20 cellular contexts compared by ENCODE assay signal in the genomic region with DNA sequence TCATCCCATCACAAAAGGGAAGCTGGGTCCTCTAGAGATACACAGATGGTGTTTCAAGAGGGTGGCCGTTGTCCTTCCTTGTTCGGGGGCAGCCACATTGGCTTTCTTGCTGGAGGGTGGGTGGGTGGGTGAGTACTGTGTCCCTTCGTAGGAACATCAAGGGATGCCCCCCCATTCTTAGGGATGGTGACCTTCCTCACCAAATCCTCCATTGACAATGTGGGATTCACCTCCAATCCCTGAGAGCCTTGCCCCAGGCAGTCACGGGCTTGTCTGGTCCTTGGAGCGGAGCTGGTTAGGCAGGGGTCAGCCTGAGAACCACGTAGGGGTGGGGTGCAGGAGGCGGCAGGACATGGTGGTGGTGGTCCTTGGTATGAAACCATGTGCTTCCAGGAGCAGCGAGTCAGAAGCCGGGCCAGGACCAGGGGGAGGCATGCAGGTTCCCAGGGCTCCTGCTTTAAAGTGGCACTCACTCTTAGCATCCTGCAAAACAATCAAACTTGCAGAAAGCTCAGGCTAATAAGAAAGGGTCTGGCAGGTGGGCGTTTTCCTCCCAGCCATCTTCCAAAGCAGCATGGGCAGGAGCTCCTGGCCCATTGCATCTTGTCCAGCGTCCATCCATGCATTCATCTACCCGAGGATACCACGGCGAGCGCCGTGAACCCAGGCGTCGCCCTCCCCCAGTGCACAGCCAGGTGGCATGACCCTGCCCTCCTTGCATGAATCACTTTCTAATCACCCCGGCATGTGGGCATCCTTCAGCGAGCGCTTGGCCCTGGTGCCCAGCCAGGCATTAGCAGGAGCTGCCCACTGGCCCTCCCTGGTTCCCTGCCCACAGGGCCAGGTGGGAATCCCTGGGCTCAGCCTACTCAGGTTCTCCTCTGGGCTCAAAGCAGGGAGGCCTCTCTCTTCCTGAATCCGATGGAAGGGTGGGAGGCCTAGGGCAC.
DNase-seq lines count a peak whose midpoint lies in the region; ATAC-seq, FAIRE-seq and TF ChIP-seq lines count a peak whose summit lies in the region.
"Had no signal": no experiment of that assay in that cellular context is flagged by ENCODE, and none has a peak within 500 bp of the region (broad histone marks: within the 10 kb centered on the region; RNA-seq: fewer than 3 reads in every experiment).

No MANE protein-coding gene starts in this region.

- H3K79me2 ChIP-seq in GM23248 (ENCODE audit: insufficient read depth) = no peaks in the 10 kb centered on the region

- intact Hi-C loops in lower lobe of right lung (cut with DNase I) = no loop called here

- in situ Hi-C loops in GM23248 (cut with MboI) = loop anchor here (25.0 kb wide), 1 partner anchor 99 kb away; no protein-coding TSS in a partner anchor

- TF ChIP-seq CTCF in RWPE2 (IDR thresholded peaks at IDR 0.05; ENCODE audit: poor library complexity, severe bottlenecking) = no peak
- no peak for TF ChIP-seq CTCF in lower lobe of right lung (IDR thresholded peaks at IDR 0.05)

- no peak overlapping the region for H2AFZ ChIP-seq in GM23248

- no peak for FAIRE-seq in frontal cortex (lab: Jason Lieb, UNC)
- FAIRE-seq: A549, GM12891 had no signal

- no peaks in the 10 kb centered on the region for H3F3A ChIP-seq in GM23248 (ENCODE audit: insufficient read depth)

- peak; percentile 41 for DNase-seq in A172 (ENCODE audit: low spot score)
- peak; percentile 34 for DNase-seq in RWPE2 (ENCODE audit: low spot score)
- DNase-seq in lower lobe of right lung = peak; percentile 32
- DNase-seq in superior temporal gyrus (ENCODE audit: extremely low spot score) = no peak
- DNase-seq in frontal cortex (ENCODE audit: low spot score in 2 of 2) = no peak
- DNase-seq in GM23248 = no peak
- DNase-seq: CD8-positive, alpha-beta T cell; DMS153; Kasumi-1; MG63; NCI-H1694 treated with DMSO at 0.1 percent for 48 hours; NCI-H2081 treated with DMSO at 0.1 percent for 48 hours; NCI-H2171 treated with DMSO at 0.1 percent for 48 hours; NCI-H446; NCI-H526 had no signal

- H3K4me1 ChIP-seq in BLaER1 treated with 17β-estradiol and CSF1 and Interleukin-3, amounts not matched to agents 10 nM and 100 nM = peaks cover 37 to 68% (median 61%) of the 10 kb centered on the region in 10 experiments
- no peaks in the 10 kb centered on the region for H3K4me1 ChIP-seq in RWPE2 (ENCODE audit: insufficient read depth, poor library complexity, severe bottlenecking)
- H3K4me1 ChIP-seq in lower lobe of right lung = peaks cover 22% of the 10 kb centered on the region
- H3K4me1 ChIP-seq in GM23248 (ENCODE audit: insufficient read depth) = no peaks in the 10 kb centered on the region

- no peaks in the 10 kb centered on the region for H3K27me3 ChIP-seq in BLaER1 treated with 17β-estradiol and CSF1 and Interleukin-3, amounts not matched to agents 10 nM and 100 nM
- H3K27me3 ChIP-seq in RWPE2 (ENCODE audit: insufficient read depth, poor library complexity, severe bottlenecking) (peaks cover 10% of the 10 kb centered on the region), lower lobe of right lung (ENCODE audit: low read depth) (peaks cover 7% of the 10 kb centered on the region), GM23248 (replicated peaks; ENCODE audit: insufficient read depth) (peaks cover 45% of the 10 kb centered on the region)
- H3K27me3 ChIP-seq: MG63 had no signal

- no peak overlapping the region for H3K9ac ChIP-seq in BLaER1 treated with 17β-estradiol and CSF1 and Interleukin-3, amounts not matched to agents 10 nM and 100 nM
- H3K9ac ChIP-seq in GM23248 = no peak overlapping the region

- no peak overlapping the region for H3K4me3 ChIP-seq in BLaER1 treated with 17β-estradiol and CSF1 and Interleukin-3, amounts not matched to agents 10 nM and 100 nM
- H3K4me3 ChIP-seq in RWPE2 (ENCODE audit: severe bottlenecking) (no peak overlapping the region), lower lobe of right lung (no peak overlapping the region), GM23248 (no peak overlapping the region)
- H3K4me3 ChIP-seq: A549, MG63, SK-N-MC had no signal

- WGBS in GM23248 (ENCODE audit: low coverage in 1 of 2, low lambda C conversion rate in 2 of 2, missing lambda C conversion rate in 2 of 2), 2 experiments = 51 to 59% methylated on average over 21 to 22 of the region's 22 CpGs

- H3K36me3 ChIP-seq in BLaER1 treated with 17β-estradiol and CSF1 and Interleukin-3, amounts not matched to agents 10 nM and 100 nM = no peaks in the 10 kb centered on the region
- H3K36me3 ChIP-seq in RWPE2 (ENCODE audit: low read depth) = no peaks in the 10 kb centered on the region
- H3K36me3 ChIP-seq in lower lobe of right lung = no peaks in the 10 kb centered on the region
- no peaks in the 10 kb centered on the region for H3K36me3 ChIP-seq in GM23248 (ENCODE audit: low read depth)
- H3K36me3 ChIP-seq: MG63 had no signal

- peaks cover 0 to 26% (median 9%) of the 10 kb centered on the region in 11 experiments; a peak in 8 of 22 replicates for H4K20me1 ChIP-seq in BLaER1 treated with 17β-estradiol and CSF1 and Interleukin-3, amounts not matched to agents 10 nM and 100 nM
- H4K20me1 ChIP-seq in GM23248 (ENCODE audit: insufficient read depth) = no peaks in the 10 kb centered on the region

- H3K9me3 ChIP-seq in BLaER1 treated with 17β-estradiol and CSF1 and Interleukin-3, amounts not matched to agents 10 nM and 100 nM (replicated peaks in 1 of 11) = no peaks in the 10 kb centered on the region
- no peaks in the 10 kb centered on the region for H3K9me3 ChIP-seq in RWPE2 (ENCODE audit: severe bottlenecking)
- H3K9me3 ChIP-seq in lower lobe of right lung = no peaks in the 10 kb centered on the region
- H3K9me3 ChIP-seq in GM23248 (ENCODE audit: low read depth) = no peaks in the 10 kb centered on the region
- H3K9me3 ChIP-seq: A549, MG63 had no signal

- no peaks in the 10 kb centered on the region for H3K9me2 ChIP-seq in GM23248 (ENCODE audit: insufficient read depth)

- ATAC-seq in RWPE2 (ENCODE audit: low read depth) (no peak), lower lobe of right lung (no peak), GM18868 (IDR thresholded peaks at IDR 0.05; ENCODE audit: unreplicated experiment) (no peak)
- ATAC-seq: A549; CD8-positive, alpha-beta T cell had no signal

- H3K27ac ChIP-seq in BLaER1 treated with 17β-estradiol and CSF1 and Interleukin-3, amounts not matched to agents 10 nM and 100 nM = no peak overlapping the region
- H3K27ac ChIP-seq in RWPE2 (ENCODE audit: poor library complexity, severe bottlenecking) (no peak overlapping the region), lower lobe of right lung (no peak overlapping the region), GM23248 (no peak overlapping the region)
- H3K27ac ChIP-seq: A549, SK-N-MC had no signal

- peak overlapping the region in 10 of 11 experiments; percentile 80 to 98 (median 94); a peak in 19 of 22 replicates for H3K4me2 ChIP-seq in BLaER1 treated with 17β-estradiol and CSF1 and Interleukin-3, amounts not matched to agents 10 nM and 100 nM
- no peak overlapping the region for H3K4me2 ChIP-seq in GM23248 (ENCODE audit: unreplicated experiment)

Comparison
In these comparisons a context has a peak if more than half of its experiments do, and no peak if none do; other contexts are left out.
1. DNase-seq: peak in A172 (single experiment), RWPE2 (single experiment) and lower lobe of right lung (single experiment); none in superior temporal gyrus (single experiment), frontal cortex (0 of 2) and GM23248 (single experiment).